ENCODE assay signal across 39 cellular contexts in the genomic region with DNA sequence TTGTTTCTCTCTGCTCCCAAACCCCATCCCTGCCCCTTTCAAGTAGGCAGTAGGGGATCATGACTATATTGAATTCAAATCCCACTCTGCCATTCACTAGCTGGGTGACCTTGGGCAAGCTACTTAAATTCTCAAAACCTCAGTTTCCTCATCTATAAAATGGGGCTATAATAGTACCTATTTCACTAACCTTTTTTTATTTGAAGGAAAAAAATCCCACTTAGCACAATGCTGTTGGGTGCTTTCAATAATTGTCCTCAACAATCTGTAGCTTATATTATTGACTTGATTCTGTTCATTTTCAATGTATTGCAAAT.
"Had no signal": no experiment of that assay in that cellular context is flagged by ENCODE, and none has a peak within 500 bp of the region (broad histone marks: within the 10 kb centered on the region; RNA-seq: fewer than 3 reads in every experiment).

No MANE protein-coding gene starts in this region.

- DNase-seq: activated effector memory CD4-positive, alpha-beta T cell treated with anti-CD3 and anti-CD28 coated beads, Interleukin-2, amount 50 U/mL, for 16 hours; activated effector memory CD4-positive, alpha-beta T cell treated with Interleukin-2 at 50 U/mL for 16 hours; activated gamma-delta T cell; activated gamma-delta T cell treated with Interleukin-2 at 50 U/mL for 16 hours; activated naive CD4-positive, alpha-beta T cell; activated naive CD4-positive, alpha-beta T cell treated with anti-CD3 and anti-CD28 coated beads for 36 hours; activated naive CD4-positive, alpha-beta T cell treated with anti-CD3 and anti-CD28 coated beads, Interleukin-2, amount 10 ng/mL, durations not matched to agents 7 days and 5 days; activated naive CD4-positive, alpha-beta T cell treated with anti-CD3 and anti-CD28 coated beads, Interleukin-2, amount 50 U/mL, for 16 hours; activated naive CD4-positive, alpha-beta T cell treated with Interleukin-2 at 50 U/mL for 16 hours; activated naive CD8-positive, alpha-beta T cell treated with anti-CD3 and anti-CD28 coated beads for 36 hours; activated naive CD8-positive, alpha-beta T cell treated with anti-CD3 and anti-CD28 coated beads, Interleukin-2, amount 10 ng/mL, durations not matched to agents 7 days and 5 days; activated naive CD8-positive, alpha-beta T cell treated with anti-CD3 and anti-CD28 coated beads, Interleukin-2, amount 50 U/mL, for 24 hours; activated T-cell treated with anti-CD3 and anti-CD28 coated beads, Interleukin-2, amount 50 U/mL, for 4 hours; activated T-cell treated with anti-CD3 and anti-CD28 coated beads, Interleukin-2, amount 50 U/mL, for 48 hours; activated T-cell treated with anti-CD3 and anti-CD28 coated beads, Interleukin-2, amount 50 U/mL, for 72 hours; adrenal gland; amniotic stem cell; amygdala; anterior cingulate cortex; aorta; body of pancreas; brain microvascular endothelial cell; caudate nucleus; central memory CD4-positive, alpha-beta T cell; cerebellar nuclear complex had no signal

- H3K27ac Mint-ChIP-seq: activated naive CD4-positive, alpha-beta T cell treated with anti-CD3 and anti-CD28 coated beads for 36 hours; activated naive CD4-positive, alpha-beta T cell treated with anti-CD3 and anti-CD28 coated beads, Interleukin-2, amount 10 ng/mL, durations not matched to agents 7 days and 5 days; activated naive CD4-positive, alpha-beta T cell treated with anti-CD3 and anti-CD28 coated beads, Interleukin-2, amount 50 U/mL, for 24 hours; activated naive CD4-positive, alpha-beta T cell treated with anti-CD3 and anti-CD28 coated beads, Interleukin-2, amount 50 U/mL, for 72 hours; activated naive CD8-positive, alpha-beta T cell; activated naive CD8-positive, alpha-beta T cell treated with anti-CD3 and anti-CD28 coated beads for 36 hours; activated naive CD8-positive, alpha-beta T cell treated with anti-CD3 and anti-CD28 coated beads, Interleukin-2, amount 10 ng/mL, durations not matched to agents 7 days and 5 days; activated naive CD8-positive, alpha-beta T cell treated with anti-CD3 and anti-CD28 coated beads, Interleukin-2, amount 50 U/mL, for 24 hours; activated T-cell treated with anti-CD3 and anti-CD28 coated beads, Interleukin-2, amount 50 U/mL, for 72 hours; activated T-helper 1 cell treated with anti-CD3 and anti-CD28 coated beads, Interleukin-12 subunit alpha, Interleukin-12 subunit beta, Interleukin-2, Interleukin-4 antibody, amounts not matched to agents 30 ng/mL and 10 ng/mL and 1 ng/mL, durations not matched to agents 14 hours and 24 hours and 36 hours; activated T-helper 17 cell treated with anti-CD3 and anti-CD28 coated beads, Interleukin-2, amount 50 U/mL, for 72 hours; activated T-helper 2 cell treated with anti-CD3 and anti-CD28 coated beads, Interferon-gamma antibody, Interleukin-2, Interleukin-4, amounts not matched to agents 10 μg/mL and 5 μg/mL and 100 μg/mL, durations not matched to agents 14 hours and 24 hours and 36 hours; brain had no signal

- H3K9me3 Mint-ChIP-seq: activated naive CD4-positive, alpha-beta T cell treated with anti-CD3 and anti-CD28 coated beads for 36 hours; activated naive CD4-positive, alpha-beta T cell treated with anti-CD3 and anti-CD28 coated beads, Interleukin-2, amount 10 ng/mL, durations not matched to agents 7 days and 5 days; activated naive CD4-positive, alpha-beta T cell treated with anti-CD3 and anti-CD28 coated beads, Interleukin-2, amount 50 U/mL, for 24 hours; activated naive CD4-positive, alpha-beta T cell treated with anti-CD3 and anti-CD28 coated beads, Interleukin-2, amount 50 U/mL, for 72 hours; activated naive CD8-positive, alpha-beta T cell treated with anti-CD3 and anti-CD28 coated beads for 36 hours; activated naive CD8-positive, alpha-beta T cell treated with anti-CD3 and anti-CD28 coated beads, Interleukin-2, amount 10 ng/mL, durations not matched to agents 7 days and 5 days; activated naive CD8-positive, alpha-beta T cell treated with anti-CD3 and anti-CD28 coated beads, Interleukin-2, amount 50 U/mL, for 24 hours; activated T-cell treated with anti-CD3 and anti-CD28 coated beads, Interleukin-2, amount 50 U/mL, for 4 hours; activated T-cell treated with anti-CD3 and anti-CD28 coated beads, Interleukin-2, amount 50 U/mL, for 72 hours; activated T-helper 1 cell treated with anti-CD3 and anti-CD28 coated beads, Interleukin-12 subunit alpha, Interleukin-12 subunit beta, Interleukin-2, Interleukin-4 antibody, amounts not matched to agents 30 ng/mL and 10 ng/mL and 1 ng/mL, durations not matched to agents 14 hours and 24 hours and 36 hours; activated T-helper 17 cell treated with anti-CD3 and anti-CD28 coated beads, Interleukin-2, amount 50 U/mL, for 72 hours; activated T-helper 2 cell treated with anti-CD3 and anti-CD28 coated beads, Interferon-gamma antibody, Interleukin-2, Interleukin-4, amounts not matched to agents 10 μg/mL and 5 μg/mL and 100 μg/mL, durations not matched to agents 14 hours and 24 hours and 36 hours; central memory CD8-positive, alpha-beta T cell had no signal

- H3K4me3 Mint-ChIP-seq: activated naive CD4-positive, alpha-beta T cell treated with anti-CD3 and anti-CD28 coated beads for 36 hours; activated naive CD4-positive, alpha-beta T cell treated with anti-CD3 and anti-CD28 coated beads, Interleukin-2, amount 10 ng/mL, durations not matched to agents 7 days and 5 days; activated naive CD4-positive, alpha-beta T cell treated with anti-CD3 and anti-CD28 coated beads, Interleukin-2, amount 50 U/mL, for 24 hours; activated naive CD8-positive, alpha-beta T cell; activated naive CD8-positive, alpha-beta T cell treated with anti-CD3 and anti-CD28 coated beads for 36 hours; activated naive CD8-positive, alpha-beta T cell treated with anti-CD3 and anti-CD28 coated beads, Interleukin-2, amount 10 ng/mL, durations not matched to agents 7 days and 5 days; activated naive CD8-positive, alpha-beta T cell treated with anti-CD3 and anti-CD28 coated beads, Interleukin-2, amount 50 U/mL, for 24 hours; activated T-cell treated with anti-CD3 and anti-CD28 coated beads, Interleukin-2, amount 50 U/mL, for 4 hours; activated T-cell treated with anti-CD3 and anti-CD28 coated beads, Interleukin-2, amount 50 U/mL, for 72 hours; activated T-helper 1 cell treated with anti-CD3 and anti-CD28 coated beads, Interleukin-12 subunit alpha, Interleukin-12 subunit beta, Interleukin-2, Interleukin-4 antibody, amounts not matched to agents 30 ng/mL and 10 ng/mL and 1 ng/mL, durations not matched to agents 14 hours and 24 hours and 36 hours; activated T-helper 17 cell treated with anti-CD3 and anti-CD28 coated beads, Interleukin-2, amount 50 U/mL, for 72 hours; brain; central memory CD8-positive, alpha-beta T cell had no signal

- H3K36me3 ChIP-seq: adrenal gland, ascending aorta, brain microvascular endothelial cell, breast epithelium, cardiac muscle cell had no signal

- H3K36me3 Mint-ChIP-seq: activated naive CD4-positive, alpha-beta T cell treated with anti-CD3 and anti-CD28 coated beads, Interleukin-2, amount 10 ng/mL, durations not matched to agents 7 days and 5 days; activated naive CD4-positive, alpha-beta T cell treated with anti-CD3 and anti-CD28 coated beads, Interleukin-2, amount 50 U/mL, for 24 hours; activated naive CD4-positive, alpha-beta T cell treated with anti-CD3 and anti-CD28 coated beads, Interleukin-2, amount 50 U/mL, for 72 hours; activated naive CD8-positive, alpha-beta T cell; activated naive CD8-positive, alpha-beta T cell treated with anti-CD3 and anti-CD28 coated beads for 36 hours; activated naive CD8-positive, alpha-beta T cell treated with anti-CD3 and anti-CD28 coated beads, Interleukin-2, amount 10 ng/mL, durations not matched to agents 7 days and 5 days; brain had no signal

- ATAC-seq: activated naive CD4-positive, alpha-beta T cell treated with anti-CD3 and anti-CD28 coated beads, Interleukin-2, amount 50 U/mL, for 72 hours; activated naive CD8-positive, alpha-beta T cell treated with anti-CD3 and anti-CD28 coated beads, Interleukin-2, amount 50 U/mL, for 24 hours; activated T-cell treated with anti-CD3 and anti-CD28 coated beads, Interleukin-2, amount 50 U/mL, for 4 hours; activated T-cell treated with anti-CD3 and anti-CD28 coated beads, Interleukin-2, amount 50 U/mL, for 72 hours; activated T-helper 17 cell treated with anti-CD3 and anti-CD28 coated beads, Interleukin-2, amount 50 U/mL, for 72 hours; body of pancreas had no signal

- H3K27ac ChIP-seq: adrenal gland, ascending aorta, body of pancreas, brain microvascular endothelial cell, breast epithelium, cardiac muscle cell had no signal

- H3K4me3 ChIP-seq: adrenal gland, ascending aorta, body of pancreas, breast epithelium, cardiac muscle cell had no signal

- H3K4me1 Mint-ChIP-seq: activated naive CD4-positive, alpha-beta T cell treated with anti-CD3 and anti-CD28 coated beads, Interleukin-2, amount 10 ng/mL, durations not matched to agents 7 days and 5 days; activated naive CD4-positive, alpha-beta T cell treated with anti-CD3 and anti-CD28 coated beads, Interleukin-2, amount 50 U/mL, for 24 hours; activated naive CD8-positive, alpha-beta T cell treated with anti-CD3 and anti-CD28 coated beads for 36 hours; activated naive CD8-positive, alpha-beta T cell treated with anti-CD3 and anti-CD28 coated beads, Interleukin-2, amount 10 ng/mL, durations not matched to agents 7 days and 5 days; activated naive CD8-positive, alpha-beta T cell treated with anti-CD3 and anti-CD28 coated beads, Interleukin-2, amount 50 U/mL, for 24 hours; activated T-helper 17 cell treated with anti-CD3 and anti-CD28 coated beads, Interleukin-2, amount 50 U/mL, for 72 hours; central memory CD8-positive, alpha-beta T cell had no signal

- H3K27me3 Mint-ChIP-seq: activated naive CD4-positive, alpha-beta T cell treated with anti-CD3 and anti-CD28 coated beads, Interleukin-2, amount 50 U/mL, for 24 hours; central memory CD8-positive, alpha-beta T cell had no signal

- H3K4me1 ChIP-seq: adrenal gland, ascending aorta, body of pancreas, breast epithelium had no signal

- H3K27me3 ChIP-seq: adrenal gland, ascending aorta, body of pancreas, brain microvascular endothelial cell, breast epithelium, cardiac muscle cell had no signal

- H3K9me3 ChIP-seq: adrenal gland, ascending aorta, body of pancreas, breast epithelium had no signal

- FAIRE-seq: astrocyte, bronchial epithelial cell, colon had no signal
